In the genomic region with DNA sequence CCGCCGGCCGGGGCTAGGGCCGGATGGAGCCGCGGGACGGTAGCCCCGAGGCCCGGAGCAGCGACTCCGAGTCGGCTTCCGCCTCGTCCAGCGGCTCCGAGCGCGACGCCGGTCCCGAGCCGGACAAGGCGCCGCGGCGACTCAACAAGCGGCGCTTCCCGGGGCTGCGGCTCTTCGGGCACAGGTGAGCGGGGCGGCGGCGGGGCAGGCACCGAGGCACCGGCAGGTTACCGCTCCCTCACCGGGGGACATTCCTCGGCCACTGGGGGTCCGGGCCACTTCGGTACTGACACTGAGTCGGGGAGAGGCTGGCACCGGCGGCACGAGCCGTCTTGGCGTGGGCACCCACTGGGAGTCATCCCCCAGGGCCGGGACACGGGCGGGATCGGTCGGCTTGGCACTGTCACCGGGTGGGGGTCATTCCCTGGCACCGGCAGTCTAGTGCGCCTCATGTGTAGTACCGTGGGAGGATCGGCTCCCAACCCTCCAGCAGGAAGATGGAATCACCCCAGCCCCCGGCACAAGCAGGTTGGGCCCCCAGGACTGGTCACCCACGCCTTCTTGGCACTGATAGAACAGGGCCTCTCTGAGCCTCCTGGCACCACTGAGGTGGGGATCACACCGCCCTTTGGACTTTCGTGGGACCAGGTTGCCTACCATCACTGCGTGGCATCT, we compare ENCODE assay signal across 2 cellular contexts.
TF ChIP-seq lines count a peak whose summit lies in the region.

No MANE protein-coding gene starts in this region.

TF ChIP-seq in GM12878, 131 proteins besides CTCF, POLR2A, EP300 and RAD21:
- TF ChIP-seq, protein P1, sequence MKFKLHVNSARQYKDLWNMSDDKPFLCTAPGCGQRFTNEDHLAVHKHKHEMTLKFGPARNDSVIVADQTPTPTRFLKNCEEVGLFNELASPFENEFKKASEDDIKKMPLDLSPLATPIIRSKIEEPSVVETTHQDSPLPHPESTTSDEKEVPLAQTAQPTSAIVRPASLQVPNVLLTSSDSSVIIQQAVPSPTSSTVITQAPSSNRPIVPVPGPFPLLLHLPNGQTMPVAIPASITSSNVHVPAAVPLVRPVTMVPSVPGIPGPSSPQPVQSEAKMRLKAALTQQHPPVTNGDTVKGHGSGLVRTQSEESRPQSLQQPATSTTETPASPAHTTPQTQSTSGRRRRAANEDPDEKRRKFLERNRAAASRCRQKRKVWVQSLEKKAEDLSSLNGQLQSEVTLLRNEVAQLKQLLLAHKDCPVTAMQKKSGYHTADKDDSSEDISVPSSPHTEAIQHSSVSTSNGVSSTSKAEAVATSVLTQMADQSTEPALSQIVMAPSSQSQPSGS (IDR thresholded peaks at IDR 0.05; ENCODE audit: low read length): no peak
- 0 out of 2 replicates have a peak, but pooled peaks have one; percentile 51 for TF ChIP-seq DPF2 (IDR thresholded peaks at IDR 0.05)
- 0 out of 2 replicates have a peak, but pooled peaks have one; percentile 5 for TF ChIP-seq ZNF217 (IDR thresholded peaks at IDR 0.05)
- TF ChIP-seq IKZF1 (conservative IDR thresholded peaks at IDR 0.05): peak; percentile 56

TF ChIP-seq in HepG2, 621 proteins besides CTCF, POLR2A, EP300 and RAD21 (continues in another document):
- 0 out of 2 replicates have a peak, but pooled peaks have one; percentile 24 for TF ChIP-seq ZNF33B (CRISPR knock-in tag; IDR thresholded peaks at IDR 0.05)
- TF ChIP-seq, protein P2, sequence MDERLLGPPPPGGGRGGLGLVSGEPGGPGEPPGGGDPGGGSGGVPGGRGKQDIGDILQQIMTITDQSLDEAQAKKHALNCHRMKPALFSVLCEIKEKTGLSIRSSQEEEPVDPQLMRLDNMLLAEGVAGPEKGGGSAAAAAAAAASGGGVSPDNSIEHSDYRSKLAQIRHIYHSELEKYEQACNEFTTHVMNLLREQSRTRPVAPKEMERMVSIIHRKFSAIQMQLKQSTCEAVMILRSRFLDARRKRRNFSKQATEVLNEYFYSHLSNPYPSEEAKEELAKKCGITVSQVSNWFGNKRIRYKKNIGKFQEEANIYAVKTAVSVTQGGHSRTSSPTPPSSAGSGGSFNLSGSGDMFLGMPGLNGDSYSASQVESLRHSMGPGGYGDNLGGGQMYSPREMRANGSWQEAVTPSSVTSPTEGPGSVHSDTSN (CRISPR knock-in tag; IDR thresholded peaks at IDR 0.05): no peak
- no peak for TF ChIP-seq ZNF234 (CRISPR knock-in tag; conservative IDR thresholded peaks at IDR 0.05)
- TF ChIP-seq, protein P3, sequence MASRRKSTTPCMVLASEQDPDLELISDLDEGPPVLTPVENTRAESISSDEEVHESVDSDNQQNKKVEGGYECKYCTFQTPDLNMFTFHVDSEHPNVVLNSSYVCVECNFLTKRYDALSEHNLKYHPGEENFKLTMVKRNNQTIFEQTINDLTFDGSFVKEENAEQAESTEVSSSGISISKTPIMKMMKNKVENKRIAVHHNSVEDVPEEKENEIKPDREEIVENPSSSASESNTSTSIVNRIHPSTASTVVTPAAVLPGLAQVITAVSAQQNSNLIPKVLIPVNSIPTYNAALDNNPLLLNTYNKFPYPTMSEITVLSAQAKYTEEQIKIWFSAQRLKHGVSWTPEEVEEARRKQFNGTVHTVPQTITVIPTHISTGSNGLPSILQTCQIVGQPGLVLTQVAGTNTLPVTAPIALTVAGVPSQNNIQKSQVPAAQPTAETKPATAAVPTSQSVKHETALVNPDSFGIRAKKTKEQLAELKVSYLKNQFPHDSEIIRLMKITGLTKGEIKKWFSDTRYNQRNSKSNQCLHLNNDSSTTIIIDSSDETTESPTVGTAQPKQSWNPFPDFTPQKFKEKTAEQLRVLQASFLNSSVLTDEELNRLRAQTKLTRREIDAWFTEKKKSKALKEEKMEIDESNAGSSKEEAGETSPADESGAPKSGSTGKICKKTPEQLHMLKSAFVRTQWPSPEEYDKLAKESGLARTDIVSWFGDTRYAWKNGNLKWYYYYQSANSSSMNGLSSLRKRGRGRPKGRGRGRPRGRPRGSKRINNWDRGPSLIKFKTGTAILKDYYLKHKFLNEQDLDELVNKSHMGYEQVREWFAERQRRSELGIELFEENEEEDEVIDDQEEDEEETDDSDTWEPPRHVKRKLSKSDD (CRISPR knock-in tag; IDR thresholded peaks at IDR 0.05; ENCODE audit: low read depth): no peak
- TF ChIP-seq, protein P4, sequence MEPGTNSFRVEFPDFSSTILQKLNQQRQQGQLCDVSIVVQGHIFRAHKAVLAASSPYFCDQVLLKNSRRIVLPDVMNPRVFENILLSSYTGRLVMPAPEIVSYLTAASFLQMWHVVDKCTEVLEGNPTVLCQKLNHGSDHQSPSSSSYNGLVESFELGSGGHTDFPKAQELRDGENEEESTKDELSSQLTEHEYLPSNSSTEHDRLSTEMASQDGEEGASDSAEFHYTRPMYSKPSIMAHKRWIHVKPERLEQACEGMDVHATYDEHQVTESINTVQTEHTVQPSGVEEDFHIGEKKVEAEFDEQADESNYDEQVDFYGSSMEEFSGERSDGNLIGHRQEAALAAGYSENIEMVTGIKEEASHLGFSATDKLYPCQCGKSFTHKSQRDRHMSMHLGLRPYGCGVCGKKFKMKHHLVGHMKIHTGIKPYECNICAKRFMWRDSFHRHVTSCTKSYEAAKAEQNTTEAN (CRISPR knock-in tag; conservative IDR thresholded peaks at IDR 0.05): no peak
- TF ChIP-seq ZNF317 (CRISPR knock-in tag; IDR thresholded peaks at IDR 0.05): 0 out of 2 replicates have a peak, but pooled peaks have one; percentile 26
- TF ChIP-seq, protein P5, sequence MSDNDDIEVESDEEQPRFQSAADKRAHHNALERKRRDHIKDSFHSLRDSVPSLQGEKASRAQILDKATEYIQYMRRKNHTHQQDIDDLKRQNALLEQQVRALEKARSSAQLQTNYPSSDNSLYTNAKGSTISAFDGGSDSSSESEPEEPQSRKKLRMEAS (IDR thresholded peaks at IDR 0.05): no peak
- TF ChIP-seq, protein P6, sequence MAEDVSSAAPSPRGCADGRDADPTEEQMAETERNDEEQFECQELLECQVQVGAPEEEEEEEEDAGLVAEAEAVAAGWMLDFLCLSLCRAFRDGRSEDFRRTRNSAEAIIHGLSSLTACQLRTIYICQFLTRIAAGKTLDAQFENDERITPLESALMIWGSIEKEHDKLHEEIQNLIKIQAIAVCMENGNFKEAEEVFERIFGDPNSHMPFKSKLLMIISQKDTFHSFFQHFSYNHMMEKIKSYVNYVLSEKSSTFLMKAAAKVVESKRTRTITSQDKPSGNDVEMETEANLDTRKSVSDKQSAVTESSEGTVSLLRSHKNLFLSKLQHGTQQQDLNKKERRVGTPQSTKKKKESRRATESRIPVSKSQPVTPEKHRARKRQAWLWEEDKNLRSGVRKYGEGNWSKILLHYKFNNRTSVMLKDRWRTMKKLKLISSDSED (CRISPR knock-in tag; IDR thresholded peaks at IDR 0.05): no peak
- TF ChIP-seq AGO1 (IDR thresholded peaks at IDR 0.05; ENCODE audit: low read depth, low read length, poor library complexity, severe bottlenecking): no peak
- TF ChIP-seq, protein P7, sequence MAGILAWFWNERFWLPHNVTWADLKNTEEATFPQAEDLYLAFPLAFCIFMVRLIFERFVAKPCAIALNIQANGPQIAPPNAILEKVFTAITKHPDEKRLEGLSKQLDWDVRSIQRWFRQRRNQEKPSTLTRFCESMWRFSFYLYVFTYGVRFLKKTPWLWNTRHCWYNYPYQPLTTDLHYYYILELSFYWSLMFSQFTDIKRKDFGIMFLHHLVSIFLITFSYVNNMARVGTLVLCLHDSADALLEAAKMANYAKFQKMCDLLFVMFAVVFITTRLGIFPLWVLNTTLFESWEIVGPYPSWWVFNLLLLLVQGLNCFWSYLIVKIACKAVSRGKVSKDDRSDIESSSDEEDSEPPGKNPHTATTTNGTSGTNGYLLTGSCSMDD (CRISPR knock-in tag; IDR thresholded peaks at IDR 0.05): no peak
- TF ChIP-seq TAF15 (IDR thresholded peaks at IDR 0.05; ENCODE audit: low read depth, low read length, poor library complexity, severe bottlenecking): no peak
- TF ChIP-seq, protein P8, sequence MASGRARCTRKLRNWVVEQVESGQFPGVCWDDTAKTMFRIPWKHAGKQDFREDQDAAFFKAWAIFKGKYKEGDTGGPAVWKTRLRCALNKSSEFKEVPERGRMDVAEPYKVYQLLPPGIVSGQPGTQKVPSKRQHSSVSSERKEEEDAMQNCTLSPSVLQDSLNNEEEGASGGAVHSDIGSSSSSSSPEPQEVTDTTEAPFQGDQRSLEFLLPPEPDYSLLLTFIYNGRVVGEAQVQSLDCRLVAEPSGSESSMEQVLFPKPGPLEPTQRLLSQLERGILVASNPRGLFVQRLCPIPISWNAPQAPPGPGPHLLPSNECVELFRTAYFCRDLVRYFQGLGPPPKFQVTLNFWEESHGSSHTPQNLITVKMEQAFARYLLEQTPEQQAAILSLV (CRISPR knock-in tag; IDR thresholded peaks at IDR 0.05; ENCODE audit: borderline replicate concordance): peak; percentile 47; the same call in 1 of the 2 replicates
- 0 out of 2 replicates have a peak, but pooled peaks have one; percentile 49 for TF ChIP-seq ZNF547 (CRISPR knock-in tag; IDR thresholded peaks at IDR 0.05)
- TF ChIP-seq SKI (IDR thresholded peaks at IDR 0.05; ENCODE audit: partially characterized antibody): no peak
- TF ChIP-seq ZNF557 (CRISPR knock-in tag; IDR thresholded peaks at IDR 0.05): no peak
- TF ChIP-seq, protein P9, sequence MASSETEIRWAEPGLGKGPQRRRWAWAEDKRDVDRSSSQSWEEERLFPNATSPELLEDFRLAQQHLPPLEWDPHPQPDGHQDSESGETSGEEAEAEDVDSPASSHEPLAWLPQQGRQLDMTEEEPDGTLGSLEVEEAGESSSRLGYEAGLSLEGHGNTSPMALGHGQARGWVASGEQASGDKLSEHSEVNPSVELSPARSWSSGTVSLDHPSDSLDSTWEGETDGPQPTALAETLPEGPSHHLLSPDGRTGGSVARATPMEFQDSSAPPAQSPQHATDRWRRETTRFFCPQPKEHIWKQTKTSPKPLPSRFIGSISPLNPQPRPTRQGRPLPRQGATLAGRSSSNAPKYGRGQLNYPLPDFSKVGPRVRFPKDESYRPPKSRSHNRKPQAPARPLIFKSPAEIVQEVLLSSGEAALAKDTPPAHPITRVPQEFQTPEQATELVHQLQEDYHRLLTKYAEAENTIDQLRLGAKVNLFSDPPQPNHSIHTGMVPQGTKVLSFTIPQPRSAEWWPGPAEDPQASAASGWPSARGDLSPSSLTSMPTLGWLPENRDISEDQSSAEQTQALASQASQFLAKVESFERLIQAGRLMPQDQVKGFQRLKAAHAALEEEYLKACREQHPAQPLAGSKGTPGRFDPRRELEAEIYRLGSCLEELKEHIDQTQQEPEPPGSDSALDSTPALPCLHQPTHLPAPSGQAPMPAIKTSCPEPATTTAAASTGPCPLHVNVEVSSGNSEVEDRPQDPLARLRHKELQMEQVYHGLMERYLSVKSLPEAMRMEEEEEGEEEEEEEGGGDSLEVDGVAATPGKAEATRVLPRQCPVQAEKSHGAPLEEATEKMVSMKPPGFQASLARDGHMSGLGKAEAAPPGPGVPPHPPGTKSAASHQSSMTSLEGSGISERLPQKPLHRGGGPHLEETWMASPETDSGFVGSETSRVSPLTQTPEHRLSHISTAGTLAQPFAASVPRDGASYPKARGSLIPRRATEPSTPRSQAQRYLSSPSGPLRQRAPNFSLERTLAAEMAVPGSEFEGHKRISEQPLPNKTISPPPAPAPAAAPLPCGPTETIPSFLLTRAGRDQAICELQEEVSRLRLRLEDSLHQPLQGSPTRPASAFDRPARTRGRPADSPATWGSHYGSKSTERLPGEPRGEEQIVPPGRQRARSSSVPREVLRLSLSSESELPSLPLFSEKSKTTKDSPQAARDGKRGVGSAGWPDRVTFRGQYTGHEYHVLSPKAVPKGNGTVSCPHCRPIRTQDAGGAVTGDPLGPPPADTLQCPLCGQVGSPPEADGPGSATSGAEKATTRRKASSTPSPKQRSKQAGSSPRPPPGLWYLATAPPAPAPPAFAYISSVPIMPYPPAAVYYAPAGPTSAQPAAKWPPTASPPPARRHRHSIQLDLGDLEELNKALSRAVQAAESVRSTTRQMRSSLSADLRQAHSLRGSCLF (CRISPR knock-in tag; IDR thresholded peaks at IDR 0.05; ENCODE audit: borderline replicate concordance): no peak
- TF ChIP-seq SRY (CRISPR knock-in tag; IDR thresholded peaks at IDR 0.05): 0 out of 2 replicates have a peak, but pooled peaks have one; percentile 24
- TF ChIP-seq ZNF333 (CRISPR knock-in tag; IDR thresholded peaks at IDR 0.05; ENCODE audit: borderline replicate concordance): 0 out of 2 replicates have a peak, but pooled peaks have one; percentile 51
- TF ChIP-seq, protein P10, sequence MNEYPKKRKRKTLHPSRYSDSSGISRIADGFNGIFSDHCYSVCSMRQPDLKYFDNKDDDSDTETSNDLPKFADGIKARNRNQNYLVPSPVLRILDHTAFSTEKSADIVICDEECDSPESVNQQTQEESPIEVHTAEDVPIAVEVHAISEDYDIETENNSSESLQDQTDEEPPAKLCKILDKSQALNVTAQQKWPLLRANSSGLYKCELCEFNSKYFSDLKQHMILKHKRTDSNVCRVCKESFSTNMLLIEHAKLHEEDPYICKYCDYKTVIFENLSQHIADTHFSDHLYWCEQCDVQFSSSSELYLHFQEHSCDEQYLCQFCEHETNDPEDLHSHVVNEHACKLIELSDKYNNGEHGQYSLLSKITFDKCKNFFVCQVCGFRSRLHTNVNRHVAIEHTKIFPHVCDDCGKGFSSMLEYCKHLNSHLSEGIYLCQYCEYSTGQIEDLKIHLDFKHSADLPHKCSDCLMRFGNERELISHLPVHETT (CRISPR knock-in tag; conservative IDR thresholded peaks at IDR 0.05): no peak
- no peak; the same call in 1 of the 2 replicates for TF ChIP-seq GABPA (IDR thresholded peaks at IDR 0.05; ENCODE audit: low read depth, low read length)
- no peak for TF ChIP-seq GABPA (CRISPR knock-in tag; IDR thresholded peaks at IDR 0.05; ENCODE audit: low read depth)
